ENCODE assay signal across 18 cellular contexts in genomic region chr14:56666716-56667115, GRCh38.
A peak's percentile ranks its signal among the peaks of the same experiment; 100 is the strongest.
DNase-seq lines count a peak whose midpoint lies in the region; ATAC-seq and TF ChIP-seq lines count a peak whose summit lies in the region.
"Had no signal": no experiment of that assay in that cellular context is flagged by ENCODE, and none has a peak within 500 bp of the region (broad histone marks: within the 10 kb centered on the region; RNA-seq: fewer than 3 reads in every experiment).

No MANE protein-coding gene starts in this region.

- ATAC-seq in GM18505 (IDR thresholded peaks at IDR 0.05; ENCODE audit: unreplicated experiment) = no peak
- ATAC-seq: body of pancreas, HepG2, Panc1 had no signal

- no peak for TF ChIP-seq CTCF in epithelial cell of esophagus (IDR thresholded peaks at IDR 0.05; ENCODE audit: insufficient read depth, low read depth, low read length, missing control alignments)

- DNase-seq in ELR (ENCODE audit: low read depth) (peak; percentile 67), RKO (ENCODE audit: low spot score) (peak; percentile 4), epithelial cell of esophagus (ENCODE audit: low read depth) (peak; percentile 85), non-pigmented ciliary epithelial cell (ENCODE audit: low read depth) (peak; percentile 61), iPS-NIHi7 (ENCODE audit: extremely low spot score) (no peak), NK-92 (lab: John Stamatoyannopoulos, UW; ENCODE audit: unreplicated experiment) (no peak), CD1c-positive myeloid dendritic cell (ENCODE audit: extremely low spot score) (no peak)
- DNase-seq: activated CD4-positive, alpha-beta memory T cell treated with anti-CD3 and anti-CD28 coated beads for 36 hours; C1 segment of cervical spinal cord; GF-D8; NCI-H1105; NCI-H446; T-helper 9 cell had no signal

- TF ChIP-seq POLR2A in GM18505 (IDR thresholded peaks at IDR 0.05; ENCODE audit: borderline replicate concordance, extremely low read depth, insufficient read depth, insufficient read length) = no peak

- H3K4me3 ChIP-seq in epithelial cell of esophagus (ENCODE audit: low read length) = no peak overlapping the region
- H3K4me3 ChIP-seq: body of pancreas, mucosa of descending colon had no signal

Comparison
In these comparisons a context has a peak if more than half of its experiments do, and no peak if none do; other contexts are left out.
1. DNase-seq: peak in ELR (single experiment), RKO (single experiment), epithelial cell of esophagus (single experiment) and non-pigmented ciliary epithelial cell (single experiment); none in iPS-NIHi7 (single experiment), NK-92 (single experiment) and CD1c-positive myeloid dendritic cell (single experiment).